Comparison of ENCODE assay signal across 32 cellular contexts in genomic region chr10:129816702-129817101, GRCh38.
"Had no signal": no experiment of that assay in that cellular context is flagged by ENCODE, and none has a peak within 500 bp of the region (broad histone marks: within the 10 kb centered on the region; RNA-seq: fewer than 3 reads in every experiment).

No MANE protein-coding gene starts in this region.

- H3K36me3 ChIP-seq: adrenal gland, ascending aorta, brain microvascular endothelial cell, cardiac muscle cell had no signal

- H3K27me3 ChIP-seq: adrenal gland, ascending aorta, body of pancreas, brain microvascular endothelial cell, cardiac muscle cell had no signal

- H3K4me3 ChIP-seq: adrenal gland, ascending aorta, body of pancreas, cardiac muscle cell had no signal

- DNase-seq: activated effector memory CD4-positive, alpha-beta T cell treated with anti-CD3 and anti-CD28 coated beads, Interleukin-2, amount 50 U/mL, for 16 hours; activated effector memory CD4-positive, alpha-beta T cell treated with Interleukin-2 at 50 U/mL for 16 hours; activated gamma-delta T cell; activated gamma-delta T cell treated with Interleukin-2 at 50 U/mL for 16 hours; activated naive CD4-positive, alpha-beta T cell; activated naive CD4-positive, alpha-beta T cell treated with anti-CD3 and anti-CD28 coated beads for 36 hours; activated naive CD4-positive, alpha-beta T cell treated with anti-CD3 and anti-CD28 coated beads, Interleukin-2, amount 10 ng/mL, durations not matched to agents 7 days and 5 days; activated naive CD4-positive, alpha-beta T cell treated with anti-CD3 and anti-CD28 coated beads, Interleukin-2, amount 50 U/mL, for 16 hours; activated naive CD4-positive, alpha-beta T cell treated with Interleukin-2 at 50 U/mL for 16 hours; activated naive CD8-positive, alpha-beta T cell treated with anti-CD3 and anti-CD28 coated beads for 36 hours; activated naive CD8-positive, alpha-beta T cell treated with anti-CD3 and anti-CD28 coated beads, Interleukin-2, amount 10 ng/mL, durations not matched to agents 7 days and 5 days; activated naive CD8-positive, alpha-beta T cell treated with anti-CD3 and anti-CD28 coated beads, Interleukin-2, amount 50 U/mL, for 24 hours; activated T-cell treated with anti-CD3 and anti-CD28 coated beads for 4 hours; activated T-cell treated with anti-CD3 and anti-CD28 coated beads, Interleukin-2, amount 50 U/mL, for 1 hour; activated T-cell treated with anti-CD3 and anti-CD28 coated beads, Interleukin-2, amount 50 U/mL, for 24 hours; activated T-cell treated with anti-CD3 and anti-CD28 coated beads, Interleukin-2, amount 50 U/mL, for 4 hours; activated T-cell treated with anti-CD3 and anti-CD28 coated beads, Interleukin-2, amount 50 U/mL, for 48 hours; activated T-cell treated with anti-CD3 and anti-CD28 coated beads, Interleukin-2, amount 50 U/mL, for 72 hours; amniotic stem cell; amygdala; anterior cingulate cortex; aorta; body of pancreas; brain microvascular endothelial cell; caudate nucleus; central memory CD4-positive, alpha-beta T cell; cerebellar nuclear complex had no signal

- H3K27ac ChIP-seq: adrenal gland, ascending aorta, body of pancreas, brain microvascular endothelial cell, cardiac muscle cell had no signal

- ATAC-seq: activated naive CD4-positive, alpha-beta T cell treated with anti-CD3 and anti-CD28 coated beads, Interleukin-2, amount 50 U/mL, for 72 hours; activated naive CD8-positive, alpha-beta T cell treated with anti-CD3 and anti-CD28 coated beads, Interleukin-2, amount 50 U/mL, for 24 hours; activated T-cell treated with anti-CD3 and anti-CD28 coated beads, Interleukin-2, amount 50 U/mL, for 72 hours; activated T-helper 17 cell treated with anti-CD3 and anti-CD28 coated beads, Interleukin-2, amount 50 U/mL, for 72 hours; body of pancreas had no signal

- H3K4me1 ChIP-seq: adrenal gland, ascending aorta had no signal

- H3K9me3 ChIP-seq: adrenal gland, ascending aorta, body of pancreas had no signal
